In the genomic region with DNA sequence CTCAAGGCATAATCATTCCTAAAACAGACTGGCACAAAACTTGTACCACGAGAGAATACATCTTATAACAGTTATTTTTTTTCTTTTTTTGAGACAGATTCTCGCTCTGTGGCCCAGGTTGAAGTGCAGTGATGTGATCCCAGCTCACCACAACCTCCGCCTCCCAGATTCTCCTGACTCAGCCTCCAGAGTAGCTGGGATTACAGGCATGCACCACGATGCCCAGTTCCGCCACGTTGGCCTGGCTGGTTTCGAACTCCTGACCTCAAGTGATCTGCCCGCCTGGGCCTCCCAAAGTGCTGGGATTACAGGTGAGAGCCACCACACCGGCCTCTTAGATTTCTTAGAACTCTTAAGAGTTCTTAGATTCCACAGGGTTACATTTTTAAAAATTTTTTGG, we compare ENCODE assay signal across 11 cellular contexts. TPM values are rescaled to one million over a fixed set of nuclear protein-coding genes. Genes with fewer than 3 reads are reported as not detected.
DNase-seq lines count a peak whose midpoint lies in the region; TF ChIP-seq lines count a peak whose summit lies in the region.
"Had no signal": no experiment of that assay in that cellular context is flagged by ENCODE, and none has a peak within 500 bp of the region (broad histone marks: within the 10 kb centered on the region; RNA-seq: fewer than 3 reads in every experiment).

No MANE protein-coding gene starts in this region.

- peaks cover 85% of the 10 kb centered on the region for H3K36me3 Mint-ChIP-seq in activated T-cell treated with anti-CD3 and anti-CD28 coated beads, Interleukin-2, amount 50 U/mL, for 24 hours (ENCODE audit: low read depth)
- H3K36me3 Mint-ChIP-seq in endothelial cell (ENCODE audit: low read depth, unreplicated experiment), result peaks cover 34% of the 10 kb centered on the region

- H3K4me1 ChIP-seq in smooth muscle cell (ENCODE audit: low read depth), result peaks cover 14% of the 10 kb centered on the region
- no peaks in the 10 kb centered on the region for H3K4me1 ChIP-seq in SJCRH30

- H3K27ac ChIP-seq in SK-N-MC (no peak overlapping the region), smooth muscle cell (ENCODE audit: low read depth) (no peak overlapping the region), SJCRH30 (no peak overlapping the region)

- H3K79me2 ChIP-seq in smooth muscle cell (ENCODE audit: low read depth), result peaks cover 84% of the 10 kb centered on the region

- H3K36me3 ChIP-seq in SK-N-MC (ENCODE audit: insufficient read depth, low read length), result peaks cover 59% of the 10 kb centered on the region
- peaks cover 15% of the 10 kb centered on the region for H3K36me3 ChIP-seq in smooth muscle cell (ENCODE audit: low read depth)
- H3K36me3 ChIP-seq in SJCRH30, result peaks cover 63% of the 10 kb centered on the region

- H3K9ac ChIP-seq in SK-N-MC (ENCODE audit: insufficient read length) (peak overlapping the region; percentile 14), smooth muscle cell (ENCODE audit: low read depth) (no peak overlapping the region)

- WGBS in smooth muscle cell (ENCODE audit: low lambda C conversion rate), result 93% methylated on average over 9 of the region's 9 CpGs

- peak overlapping the region; percentile 92 for H3K4me3 Mint-ChIP-seq in activated T-cell treated with anti-CD3 and anti-CD28 coated beads, Interleukin-2, amount 50 U/mL, for 24 hours
- H3K4me3 Mint-ChIP-seq in endothelial cell (ENCODE audit: unreplicated experiment), result peak overlapping the region; percentile 74

- peaks cover 70% of the 10 kb centered on the region for H3K4me1 Mint-ChIP-seq in activated T-cell treated with anti-CD3 and anti-CD28 coated beads, Interleukin-2, amount 50 U/mL, for 24 hours (ENCODE audit: low read depth)
- peaks cover 35% of the 10 kb centered on the region for H3K4me1 Mint-ChIP-seq in endothelial cell (ENCODE audit: unreplicated experiment)

- H3K27ac Mint-ChIP-seq in activated T-cell treated with anti-CD3 and anti-CD28 coated beads, Interleukin-2, amount 50 U/mL, for 24 hours, result peak overlapping the region; percentile 90
- H3K27ac Mint-ChIP-seq in endothelial cell (ENCODE audit: unreplicated experiment), result peak overlapping the region; percentile 67

- H3K9me3 ChIP-seq in SK-N-MC (ENCODE audit: low read depth, low read length) (no peaks in the 10 kb centered on the region), smooth muscle cell (replicated peaks; ENCODE audit: low read depth) (no peaks in the 10 kb centered on the region), SJCRH30 (replicated peaks) (no peaks in the 10 kb centered on the region)

- peaks cover 9% of the 10 kb centered on the region for H3F3A ChIP-seq in smooth muscle cell (ENCODE audit: low read depth)

- no peaks in the 10 kb centered on the region for H3K9me3 Mint-ChIP-seq in activated T-cell treated with anti-CD3 and anti-CD28 coated beads, Interleukin-2, amount 50 U/mL, for 24 hours
- no peaks in the 10 kb centered on the region for H3K9me3 Mint-ChIP-seq in endothelial cell (ENCODE audit: unreplicated experiment)

- no peaks in the 10 kb centered on the region for H3K27me3 ChIP-seq in smooth muscle cell (ENCODE audit: low read depth)
- no peaks in the 10 kb centered on the region for H3K27me3 ChIP-seq in SJCRH30

- no peaks in the 10 kb centered on the region for H3K27me3 Mint-ChIP-seq in activated T-cell treated with anti-CD3 and anti-CD28 coated beads, Interleukin-2, amount 50 U/mL, for 24 hours
- H3K27me3 Mint-ChIP-seq in endothelial cell (ENCODE audit: unreplicated experiment), result peaks cover 13% of the 10 kb centered on the region

- H3K4me2 ChIP-seq in smooth muscle cell, result peak overlapping the region; percentile 86

- peaks cover 80% of the 10 kb centered on the region for H4K20me1 ChIP-seq in smooth muscle cell (ENCODE audit: low read depth)

- H2AFZ ChIP-seq in smooth muscle cell (ENCODE audit: low read depth), result no peak overlapping the region

- TF ChIP-seq CTCF in endothelial cell (IDR thresholded peaks at IDR 0.05; ENCODE audit: unreplicated experiment) (no peak), smooth muscle cell (IDR thresholded peaks at IDR 0.05; ENCODE audit: borderline replicate concordance, insufficient read depth, poor library complexity, severe bottlenecking) (no peak)

- H3K4me3 ChIP-seq in SK-N-MC, result no peak overlapping the region
- peak overlapping the region; percentile 84 for H3K4me3 ChIP-seq in smooth muscle cell
- H3K4me3 ChIP-seq in SJCRH30, result no peak overlapping the region

- DNase-seq in activated T-cell treated with anti-CD3 and anti-CD28 coated beads, Interleukin-2, amount 50 U/mL, for 24 hours, result no peak
- no peak for DNase-seq in activated T-cell treated with anti-CD3 and anti-CD28 coated beads, Interleukin-2, amount 50 U/mL, for 1 hour
- DNase-seq in SK-N-MC (ENCODE audit: low read depth, low spot score) (no peak), endothelial cell (ENCODE audit: low spot score) (no peak), smooth muscle cell (lab: John Stamatoyannopoulos, UW; ENCODE audit: unreplicated experiment) (no peak), NCI-H1694 treated with DMSO at 0.1 percent for 48 hours (lab: John Stamatoyannopoulos, UW) (no peak), NOMO-1 treated with dmso at 0.1 percent for 144 hours (lab: John Stamatoyannopoulos, UW; ENCODE audit: unreplicated experiment) (no peak), SJCRH30 (no peak)
- DNase-seq: GF-D8 had no signal

RNA-seq across cellular contexts. Expression of gene NUFIP2, which starts 4.1 kb away (rescaled TPM):
- total RNA-seq in endothelial cell (ENCODE audit: unreplicated experiment), result 68.1 TPM
- total RNA-seq in smooth muscle cell, result 50.3 and 61.2 TPM in 2 replicates
- 8.3 and 8.9 TPM in 2 replicates for polyA plus RNA-seq in smooth muscle cell
- 60.2 and 68.0 TPM in 2 replicates for total RNA-seq in SJCRH30 (2014; rRNA removed; shearing (Covaris generic))

RNA-seq across cellular contexts. Expression of gene CRYBA1, which starts 43.2 kb away (rescaled TPM):
- not detected for total RNA-seq in endothelial cell (ENCODE audit: unreplicated experiment)
- not detected in 2 replicates for total RNA-seq in smooth muscle cell
- polyA plus RNA-seq in smooth muscle cell, result not detected in 2 replicates
- not detected in 2 replicates for total RNA-seq in SJCRH30 (2014; rRNA removed; shearing (Covaris generic))
- total RNA-seq: NCI-H460, SK-MEL-5 had no signal
